8 cellular contexts compared by ENCODE assay signal in the genomic region with DNA sequence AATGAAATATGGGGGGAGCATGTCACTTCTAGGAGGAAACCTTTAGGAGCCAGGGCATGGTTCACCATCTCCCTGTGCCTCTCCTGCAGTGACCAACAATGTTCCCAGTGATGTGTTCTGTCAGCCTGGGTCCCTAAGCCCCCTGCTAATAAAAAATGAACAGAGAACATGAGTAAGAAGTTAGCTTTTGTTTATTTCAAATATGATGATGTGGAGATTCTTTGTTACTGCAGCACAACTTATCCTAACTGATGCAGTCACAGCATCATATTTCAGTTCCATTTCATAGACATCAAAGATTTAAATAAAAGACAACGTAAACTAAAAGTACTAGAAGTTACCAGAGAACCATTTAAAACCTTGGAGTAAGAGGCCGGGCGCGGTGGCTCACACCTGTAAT. TPM values are rescaled to one million over a fixed set of nuclear protein-coding genes. Genes with fewer than 3 reads are reported as not detected.
"Had no signal": no experiment of that assay in that cellular context is flagged by ENCODE, and none has a peak within 500 bp of the region (broad histone marks: within the 10 kb centered on the region; RNA-seq: fewer than 3 reads in every experiment).

No MANE protein-coding gene starts in this region.

- H3K27ac Mint-ChIP-seq: GM23338, H9 had no signal

- H3K27ac ChIP-seq: HL-60 had no signal

- H3K4me3 ChIP-seq: GM23338, K562 had no signal

- H3K4me1 Mint-ChIP-seq: GM23338 had no signal

- H3K4me3 Mint-ChIP-seq: GM23338, H9 had no signal

- ATAC-seq: GM23338, K562 had no signal

- DNase-seq: H9, HCEC 1CT, IMR-90 had no signal

RNA-seq across cellular contexts. Expression of gene SERPINA3, which starts 43.9 kb away (rescaled TPM):
- total RNA-seq: GM23338, H1, H9, HT1080 had no signal
- polyA plus RNA-seq: GM23338, H1, K562 had no signal
